Comparison of ENCODE assay signal across 21 cellular contexts in genomic region chr3:38214560-38214959, GRCh38. TPM values are rescaled to one million over a fixed set of nuclear protein-coding genes. Genes with fewer than 3 reads are reported as not detected.
DNase-seq lines count a peak whose midpoint lies in the region; ATAC-seq, FAIRE-seq and TF ChIP-seq lines count a peak whose summit lies in the region.
"Had no signal": no experiment of that assay in that cellular context is flagged by ENCODE, and none has a peak within 500 bp of the region (broad histone marks: within the 10 kb centered on the region; RNA-seq: fewer than 3 reads in every experiment).

No MANE protein-coding gene starts in this region.

- H3K4me3 Mint-ChIP-seq in activated naive CD4-positive, alpha-beta T cell treated with anti-CD3 and anti-CD28 coated beads, Interleukin-2, amount 50 U/mL, for 24 hours, result no peak overlapping the region
- H3K4me3 Mint-ChIP-seq: CD4-positive, alpha-beta T cell had no signal

- BruUV-seq in K562 (replicated peaks; lab: Mats Ljungman, UMichigan), result no TSS peak

- H3K4me3 ChIP-seq in K562 (no peak overlapping the region), ovary (no peak overlapping the region)
- H3K4me3 ChIP-seq: A549, GM23248 had no signal

- no peak for DNase-seq in activated naive CD4-positive, alpha-beta T cell (lab: John Stamatoyannopoulos, UW)
- DNase-seq in K562 (ENCODE audit: extremely low read depth in 1 of 4, low spot score in 3 of 4) (no peak), kidney glomerular epithelial cell (lab: John Stamatoyannopoulos, UW) (peak; percentile 5), ovary (no peak), NOMO-1 (lab: John Stamatoyannopoulos, UW; ENCODE audit: unreplicated experiment in 2 of 2) (no peak), NCI-H1694 (lab: John Stamatoyannopoulos, UW) (no peak)
- DNase-seq: AML-193; Caco-2; CD4-positive, alpha-beta T cell; GM23248; HCEC 1CT had no signal

- no peak overlapping the region for H3K9ac ChIP-seq in K562 (ENCODE audit: insufficient read depth in 1 of 2, low read depth in 2 of 2, low read length in 2 of 2)
- H3K9ac ChIP-seq: GM23248 had no signal

- peaks cover 12% of the 10 kb centered on the region for H3K36me3 Mint-ChIP-seq in activated naive CD4-positive, alpha-beta T cell treated with anti-CD3 and anti-CD28 coated beads, Interleukin-2, amount 50 U/mL, for 24 hours

- FAIRE-seq in K562 (lab: Jason Lieb, UNC), result no peak
- FAIRE-seq: A549, D721Med, G401.6, GM12891, GM19239 had no signal

- H3K9me1 ChIP-seq in K562 (ENCODE audit: control insufficient read depth, insufficient read depth, low read length), result no peaks in the 10 kb centered on the region

- intact Hi-C loops in K562 (cut with micrococcal nuclease) (no loop called here), ovary (cut with DNase I) (no loop called here)

- WGBS in K562 (ENCODE audit: insufficient coverage, low coverage, missing lambda C conversion rate), result 78% methylated on average over 2 of the region's 2 CpGs
- WGBS in ovary, 3 donors, result 94 to 100% (median 98%) methylated on average over 2 of the region's 2 CpGs

- H3K4me1 Mint-ChIP-seq in activated naive CD4-positive, alpha-beta T cell treated with anti-CD3 and anti-CD28 coated beads, Interleukin-2, amount 50 U/mL, for 24 hours, result peaks cover 51% of the 10 kb centered on the region

- POLR2A ChIA-PET in K562 (lab: Yijun Ruan, JAX), result interaction anchor here (0.7 kb wide), 1 partner anchor 9 kb away, joined by 3 read pairs; no protein-coding TSS in a partner anchor

- no peak for TF ChIP-seq POLR2A in K562 (conservative IDR thresholded peaks at IDR 0.05)
- TF ChIP-seq POLR2A in ovary (IDR thresholded peaks at IDR 0.05), result no peak

- H3K27me3 ChIP-seq in K562 (ENCODE audit: control insufficient read depth in 2 of 2, insufficient read depth in 2 of 2, low read length in 2 of 2) (no peaks in the 10 kb centered on the region), ovary (no peaks in the 10 kb centered on the region)

- no peaks in the 10 kb centered on the region for H3K27me3 Mint-ChIP-seq in activated naive CD4-positive, alpha-beta T cell treated with anti-CD3 and anti-CD28 coated beads, Interleukin-2, amount 50 U/mL, for 24 hours
- H3K27me3 Mint-ChIP-seq: CD4-positive, alpha-beta T cell had no signal

- TF ChIP-seq RAD21 in K562 (CRISPR knock-in tag; conservative IDR thresholded peaks at IDR 0.05 in 1 of 2, IDR thresholded peaks at IDR 0.05 in 1 of 2), result no peak

- H3K27ac ChIP-seq in K562 (ENCODE audit: extremely low read depth, low read depth, low read length) (no peak overlapping the region), ovary (no peak overlapping the region)
- H3K27ac ChIP-seq: 22Rv1, A549, C4-2B, GM23248, HL-60 had no signal

- H3K4me1 ChIP-seq in K562 (replicated peaks in 1 of 2; ENCODE audit: control insufficient read depth in 2 of 2, insufficient read depth in 2 of 2, low read length in 2 of 2), result no peaks in the 10 kb centered on the region
- H3K4me1 ChIP-seq in ovary (ENCODE audit: insufficient read depth), result no peaks in the 10 kb centered on the region
- H3K4me1 ChIP-seq: Caco-2 had no signal

- no peak for TF ChIP-seq EP300 in K562 (IDR thresholded peaks at IDR 0.05; ENCODE audit: low read length)
- no peak for TF ChIP-seq EP300 in ovary (IDR thresholded peaks at IDR 0.05)

- in situ Hi-C loops in K562 (cut with MboI), result no loop called here

- peaks cover 26% of the 10 kb centered on the region; the same call in 2 of the 3 replicates for H3K36me3 ChIP-seq in K562 (ENCODE audit: control insufficient read depth, insufficient read depth, low read length)
- H3K36me3 ChIP-seq in ovary, result no peaks in the 10 kb centered on the region

- no peaks in the 10 kb centered on the region for H3K9me3 ChIP-seq in K562 (replicated peaks; ENCODE audit: control insufficient read depth, insufficient read depth, low read depth, low read length)
- no peaks in the 10 kb centered on the region for H3K9me3 ChIP-seq in ovary
- H3K9me3 ChIP-seq: A549, Caco-2 had no signal

- TF ChIP-seq CTCF in K562 (IDR thresholded peaks at IDR 0.05 in 2 of 3, conservative IDR thresholded peaks at IDR 0.05 in 1 of 3; ENCODE audit: insufficient read depth in 2 of 3, low read depth in 1 of 3, low read length in 3 of 3) (no peak), ovary (IDR thresholded peaks at IDR 0.05) (no peak)

- CTCF ChIA-PET in K562 (lab: Yijun Ruan, JAX; ENCODE audit: low intra/inter-chr PET ratio), result no interaction called here

- H3K9me3 Mint-ChIP-seq in activated naive CD4-positive, alpha-beta T cell treated with anti-CD3 and anti-CD28 coated beads, Interleukin-2, amount 50 U/mL, for 24 hours, result no peaks in the 10 kb centered on the region
- H3K9me3 Mint-ChIP-seq: CD4-positive, alpha-beta T cell had no signal

- H3K79me2 ChIP-seq in K562 (ENCODE audit: control insufficient read depth, insufficient read depth, low read length), result peaks cover 54% of the 10 kb centered on the region

- H2AFZ ChIP-seq in K562 (ENCODE audit: low read depth, low read length), result no peak overlapping the region
- H2AFZ ChIP-seq: GM23248 had no signal

- ATAC-seq in K562, result peak; percentile 31; the same call in 2 of the 3 replicates

- H4K20me1 ChIP-seq in K562 (replicated peaks; ENCODE audit: control insufficient read depth, insufficient read depth, low read length), result peaks cover 4% of the 10 kb centered on the region; the same call in 1 of the 2 replicates

- peak overlapping the region; percentile 41 for H3K27ac Mint-ChIP-seq in activated naive CD4-positive, alpha-beta T cell treated with anti-CD3 and anti-CD28 coated beads, Interleukin-2, amount 50 U/mL, for 24 hours
- H3K27ac Mint-ChIP-seq: CD4-positive, alpha-beta T cell had no signal

- no peak overlapping the region for H3K4me2 ChIP-seq in K562 (ENCODE audit: insufficient read depth, low read length)
- H3K4me2 ChIP-seq: A549 had no signal

TF ChIP-seq in K562, 482 proteins besides CTCF, POLR2A, EP300 and RAD21 (continues in another document):
- no peak for TF ChIP-seq NR3C1 (CRISPR knock-in tag; IDR thresholded peaks at IDR 0.05)
- no peak for TF ChIP-seq ZNF764 (CRISPR knock-in tag; IDR thresholded peaks at IDR 0.05; ENCODE audit: low read depth)
- no peak for TF ChIP-seq ZNF133 (CRISPR knock-in tag; IDR thresholded peaks at IDR 0.05)
- TF ChIP-seq ZNF280B (CRISPR knock-in tag; IDR thresholded peaks at IDR 0.05), result no peak

RNA-seq across cellular contexts. Expression of gene OXSR1, which starts 49.2 kb away (rescaled TPM):
- 34.0 and 89.9 TPM in 2 replicates for total RNA-seq in K562 (2011; cell fraction: chromatin; rRNA removed; ENCODE audit: low replicate concordance)
- total RNA-seq in K562 (2011; cell fraction: nucleolus; rRNA removed), result 19.0 and 27.6 TPM in 2 replicates
- 36.4 and 39.6 TPM in 2 replicates for total RNA-seq in K562 (2011; cell fraction: nucleoplasm; rRNA removed)
- total RNA-seq in K562 (2014; rRNA removed), result 32.8 and 35.0 TPM in 2 replicates
- 50.0 and 55.2 TPM in 2 replicates for total RNA-seq in K562 (2014; rRNA removed; fragmentation: Illumina TruSeq; extraction: Trizol)
- total RNA-seq in K562 (2015; rRNA removed; fragmentation: Illumina TruSeq; extraction: Trizol), result 44.7 and 47.6 TPM in 2 replicates
- 48.6 and 56.4 TPM in 2 replicates for total RNA-seq in K562 (2021)
- polyA plus RNA-seq in K562 (2011; rRNA removed), result 63.4 and 87.6 TPM in 2 replicates
- 27.9 and 44.8 TPM in 2 replicates for polyA plus RNA-seq in K562 (2011; cell fraction: cytosol; rRNA removed)
- 49.3 and 61.9 TPM in 2 replicates for polyA plus RNA-seq in K562 (2011; cell fraction: nucleus; rRNA removed)
- polyA plus RNA-seq in K562 (2012), result 27.8 and 43.2 TPM in 2 replicates
- 54.1 and 60.9 TPM in 2 replicates for polyA plus RNA-seq in K562 (2014; fragmentation: Illumina TruSeq; extraction: Trizol)
- polyA plus RNA-seq in K562 (2014; fragmentation: Nextera tagmentation; extraction: Ambion mirVana), result 10 to 100 TPM; 15.7 to 19.8 TPM
- 48.7 and 50.3 TPM in 2 replicates for polyA plus RNA-seq in K562 (2014; rRNA removed)
- polyA minus RNA-seq in K562 (2011; rRNA and poly(A)+ RNA removed), result 80.0 and 84.2 TPM in 2 replicates
- 41.3 and 44.5 TPM in 2 replicates for polyA minus RNA-seq in K562 (2011; cell fraction: cytosol; rRNA and poly(A)+ RNA removed)
- polyA minus RNA-seq in K562 (2011; cell fraction: nucleus; rRNA and poly(A)+ RNA removed), result 28.9 and 51.4 TPM in 2 replicates
- total RNA-seq in ovary, result 10 to 100 TPM; 17.0 to 41.1 (median 29.4) TPM
- 10 to 100 TPM; 12.4 to 24.9 TPM for polyA plus RNA-seq in ovary

RNA-seq across cellular contexts. Expression of gene SLC22A13, which starts 51.1 kb away (rescaled TPM):
- total RNA-seq in K562 (2011; cell fraction: chromatin; rRNA removed; ENCODE audit: low replicate concordance), result 0.79 and 2.3 TPM in 2 replicates
- total RNA-seq in K562 (2011; cell fraction: nucleolus; rRNA removed), result 0.92 and 1.8 TPM in 2 replicates
- 0.88 and 1.6 TPM in 2 replicates for total RNA-seq in K562 (2011; cell fraction: nucleoplasm; rRNA removed)
- total RNA-seq in K562 (2014; rRNA removed) (not detected in 2 replicates), K562 (2014; rRNA removed; fragmentation: Illumina TruSeq; extraction: Trizol) (0.13 and 0.18 TPM in 2 replicates), K562 (2015; rRNA removed; fragmentation: Illumina TruSeq; extraction: Trizol) (0.30 and 0.36 TPM in 2 replicates), K562 (2021) (0.29 and 0.49 TPM in 2 replicates), ovary (under 1 TPM in 5 of 7 donors, not detected in 2; 0.12 to 0.46 (median 0.18) TPM)
- polyA plus RNA-seq in K562 (2011; rRNA removed) (0.15 and 0.19 TPM in 2 replicates), K562 (2014; fragmentation: Illumina TruSeq; extraction: Trizol) (0.07 and 0.15 TPM in 2 replicates), K562 (2014; fragmentation: Nextera tagmentation; extraction: Ambion mirVana) (not detected), K562 (2014; rRNA removed) (0.09 TPM in 1 of 2 replicates, not detected in the other), ovary (not detected)
- 0.07 and 0.19 TPM in 2 replicates for polyA plus RNA-seq in K562 (2011; cell fraction: cytosol; rRNA removed)
- polyA plus RNA-seq in K562 (2011; cell fraction: nucleus; rRNA removed), result 1.2 and 1.3 TPM in 2 replicates
- polyA plus RNA-seq in K562 (2012), result 0.25 and 0.28 TPM in 2 replicates
- 0.27 and 0.46 TPM in 2 replicates for polyA minus RNA-seq in K562 (2011; rRNA and poly(A)+ RNA removed)
- not detected in 2 replicates for polyA minus RNA-seq in K562 (2011; cell fraction: cytosol; rRNA and poly(A)+ RNA removed)
- polyA minus RNA-seq in K562 (2011; cell fraction: nucleus; rRNA and poly(A)+ RNA removed), result 0.56 and 0.81 TPM in 2 replicates
- total RNA-seq: HT1080 had no signal
- polyA plus RNA-seq: GM23248 had no signal
